In the genomic region with DNA sequence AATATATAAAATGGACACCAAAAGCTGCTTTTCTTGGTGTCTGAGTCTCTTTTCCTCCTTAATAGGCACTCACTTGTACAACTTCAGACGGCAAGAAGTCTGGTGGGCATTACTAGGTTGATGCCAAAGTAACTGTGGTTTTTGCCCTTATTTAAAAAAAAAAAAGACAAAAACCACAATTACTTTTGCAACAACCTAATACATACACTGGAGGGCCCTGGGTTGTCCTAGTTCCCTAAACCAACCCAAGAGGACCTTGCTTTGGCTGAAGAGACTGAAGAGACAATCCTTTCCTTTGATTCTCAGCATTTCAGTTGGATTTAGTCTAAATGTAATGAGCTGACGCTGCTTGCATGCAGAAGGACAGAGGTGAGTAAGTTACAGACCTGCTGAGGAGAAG, we compare ENCODE assay signal across 31 cellular contexts.
DNase-seq lines count a peak whose midpoint lies in the region; ATAC-seq and FAIRE-seq lines count a peak whose summit lies in the region.
"Had no signal": no experiment of that assay in that cellular context is flagged by ENCODE, and none has a peak within 500 bp of the region (broad histone marks: within the 10 kb centered on the region; RNA-seq: fewer than 3 reads in every experiment).

No MANE protein-coding gene starts in this region.

- H3K9me3 Mint-ChIP-seq in effector memory CD8-positive, alpha-beta T cell: no peaks in the 10 kb centered on the region
- H3K9me3 Mint-ChIP-seq: activated T-helper 2 cell treated with anti-CD3 and anti-CD28 coated beads, Interferon-gamma antibody, Interleukin-2, Interleukin-4, amounts not matched to agents 10 μg/mL and 5 μg/mL and 100 μg/mL, durations not matched to agents 14 hours and 24 hours and 36 hours; natural killer cell had no signal

- H3K27ac ChIP-seq in substantia nigra (ENCODE audit: low read depth, low read length, poor library complexity, severe bottlenecking): peak overlapping the region; percentile 19
- H3K27ac ChIP-seq: body of pancreas, C4-2B, gastrocnemius medialis, HL-60, lower lobe of right lung, ovary, VCaP had no signal

- no peaks in the 10 kb centered on the region for H3K27me3 Mint-ChIP-seq in effector memory CD8-positive, alpha-beta T cell

- peaks cover 26 to 32% of the 10 kb centered on the region in 2 donors for H3K4me1 Mint-ChIP-seq in effector memory CD8-positive, alpha-beta T cell (ENCODE audit: low read depth in 2 of 2)

- peak overlapping the region; percentile 23 to 68 for H3K4me3 Mint-ChIP-seq in effector memory CD8-positive, alpha-beta T cell
- H3K4me3 Mint-ChIP-seq: activated CD4-positive, alpha-beta T cell treated with anti-CD3 and anti-CD28 coated beads for 36 hours; activated CD8-positive, alpha-beta T cell treated with anti-CD3 and anti-CD28 coated beads, Interleukin-2, amount 10 ng/mL, durations not matched to agents 7 days and 5 days; natural killer cell had no signal

- no peaks in the 10 kb centered on the region for H3K36me3 Mint-ChIP-seq in effector memory CD8-positive, alpha-beta T cell (ENCODE audit: insufficient read depth)
- H3K36me3 Mint-ChIP-seq: natural killer cell had no signal

- peak; percentile 38 to 70 for DNase-seq in Kasumi-1 (lab: John Stamatoyannopoulos, UW)
- peak; percentile 72 for DNase-seq in NOMO-1 treated with dmso at 0.1 percent for 144 hours (lab: John Stamatoyannopoulos, UW; ENCODE audit: unreplicated experiment)
- no peak for DNase-seq in effector memory CD8-positive, alpha-beta T cell
- no peak for DNase-seq in substantia nigra (lab: John Stamatoyannopoulos, UW)
- DNase-seq in NCI-H2227 treated with DMSO at 0.1 percent for 48 hours (lab: John Stamatoyannopoulos, UW): no peak
- no peak for DNase-seq in GM19239 (ENCODE audit: insufficient read length, low spot score)
- DNase-seq: activated CD4-positive, alpha-beta T cell treated with anti-CD3 and anti-CD28 coated beads for 36 hours; activated CD8-positive, alpha-beta T cell treated with anti-CD3 and anti-CD28 coated beads, Interleukin-2, amount 10 ng/mL, durations not matched to agents 7 days and 5 days; activated naive CD4-positive, alpha-beta T cell treated with anti-CD3 and anti-CD28 coated beads, Interleukin-2, amount 50 U/mL, for 16 hours; body of pancreas; Calu3; cerebellar nuclear complex; DMS79 treated with DMSO at 0.1 percent for 48 hours; gastrocnemius medialis; GF-D8; kidney glomerular epithelial cell; lower lobe of right lung; natural killer cell; NCI-H1092; NCI-H1694 treated with DMSO at 0.1 percent for 48 hours; NCI-H82; ovary; stimulated activated CD4-positive, alpha-beta T cell treated with anti-CD3 and anti-CD28 coated beads, Interleukin-4, amount 100 ng/mL, for 4 hours; trophoblast cell had no signal

- FAIRE-seq in GM19239 (lab: Jason Lieb, UNC): no peak
- FAIRE-seq: H1 had no signal

- ATAC-seq in effector memory CD8-positive, alpha-beta T cell (replicated peaks): peak; percentile 67
- ATAC-seq in GM19397 (IDR thresholded peaks at IDR 0.05; ENCODE audit: unreplicated experiment): no peak
- ATAC-seq: activated CD4-positive, alpha-beta T cell treated with anti-CD3 and anti-CD28 coated beads for 36 hours; activated CD8-positive, alpha-beta T cell treated with anti-CD3 and anti-CD28 coated beads, Interleukin-2, amount 10 ng/mL, durations not matched to agents 7 days and 5 days; gastrocnemius medialis; SK-N-SH treated with all-trans-retinoic acid at 6 μM for 48 hours had no signal

- peak overlapping the region; percentile 33 to 67 for H3K27ac Mint-ChIP-seq in effector memory CD8-positive, alpha-beta T cell
- H3K27ac Mint-ChIP-seq: activated CD4-positive, alpha-beta T cell treated with anti-CD3 and anti-CD28 coated beads for 36 hours; activated CD8-positive, alpha-beta T cell treated with anti-CD3 and anti-CD28 coated beads, Interleukin-2, amount 10 ng/mL, durations not matched to agents 7 days and 5 days; activated T-helper 2 cell treated with anti-CD3 and anti-CD28 coated beads, Interferon-gamma antibody, Interleukin-2, Interleukin-4, amounts not matched to agents 10 μg/mL and 5 μg/mL and 100 μg/mL, durations not matched to agents 14 hours and 24 hours and 36 hours; natural killer cell had no signal

Comparison
In these comparisons a context has a peak if more than half of its experiments do, and no peak if none do; other contexts are left out.
1. DNase-seq: peak in Kasumi-1 (2 of 2) and NOMO-1 treated with dmso at 0.1 percent for 144 hours (single experiment); none in effector memory CD8-positive, alpha-beta T cell (0 of 3), substantia nigra (0 of 49), NCI-H2227 treated with DMSO at 0.1 percent for 48 hours (single experiment) and GM19239 (single experiment).